Comparison of ENCODE assay signal across 13 cellular contexts in genomic region chr3:128009952-128010846, GRCh38. TPM values are rescaled to one million over a fixed set of nuclear protein-coding genes. Genes with fewer than 3 reads are reported as not detected.
DNase-seq lines count a peak whose midpoint lies in the region; FAIRE-seq and TF ChIP-seq lines count a peak whose summit lies in the region.
"Had no signal": no experiment of that assay in that cellular context is flagged by ENCODE, and none has a peak within 500 bp of the region (broad histone marks: within the 10 kb centered on the region; RNA-seq: fewer than 3 reads in every experiment).

No MANE protein-coding gene starts in this region.

- H3K9ac ChIP-seq in H1 (replicated peaks in 1 of 4; ENCODE audit: extremely low read depth in 1 of 4, low read depth in 3 of 4, low read length in 3 of 4) = no peak overlapping the region

- H3K79me1 ChIP-seq in H1 (ENCODE audit: low read depth, low read length) = no peaks in the 10 kb centered on the region

- no peak overlapping the region for H3K27ac ChIP-seq in H1 (ENCODE audit: low read depth, low read length)
- H3K27ac ChIP-seq: brain microvascular endothelial cell, neutrophil, spleen, thoracic aorta had no signal

- peak overlapping the region; percentile 46; the same call in 1 of the 2 replicates for H2BK15ac ChIP-seq in H1 (ENCODE audit: low read length)

- no peaks in the 10 kb centered on the region for H3K9me3 ChIP-seq in H1 (ENCODE audit: insufficient read depth in 2 of 2, low read depth in 1 of 2, low read length in 1 of 2)
- H3K9me3 ChIP-seq: neutrophil, spleen, thoracic aorta had no signal

- H3K23ac ChIP-seq in H1 (ENCODE audit: insufficient read length) = no peak overlapping the region

- 95% methylated on average over 12 of the region's 12 CpGs; no CpG with 5 or more reads in 1 of the 2 experiments for WGBS in H1 (ENCODE audit: extremely low coverage in 1 of 2, insufficient coverage in 1 of 2, insufficient read length in 1 of 2, insufficient replicate concordance in 2 of 2, low coverage in 1 of 2, low lambda C conversion rate in 2 of 2, missing lambda C conversion rate in 1 of 2), 2 experiments

- CTCF ChIA-PET in H1 (lab: Charles Lee; ENCODE audit: partially characterized antibody) = interaction anchor here (0.7 to 1.9 kb wide), 8 partner anchors 14 to 364 kb away, joined by 3 to 6 read pairs (median 3); no protein-coding TSS in a partner anchor

- POLR2A ChIA-PET in H1 (lab: Charles Lee; ENCODE audit: partially characterized antibody) = no interaction called here

- no peak overlapping the region for H2BK12ac ChIP-seq in H1 (ENCODE audit: low read depth, low read length)

- H2BK120ac ChIP-seq in H1 (replicated peaks; ENCODE audit: low read depth, low read length) = no peak overlapping the region

- H4K5ac ChIP-seq in H1 (ENCODE audit: insufficient read length, low read depth, low read length) = no peak overlapping the region

- H2AFZ ChIP-seq in H1 (ENCODE audit: low read length) = no peak overlapping the region

- peaks cover 3 to 18% (median 9%) of the 10 kb centered on the region in 4 experiments for H3K4me1 ChIP-seq in H1 (replicated peaks in 1 of 4; ENCODE audit: control insufficient read depth in 3 of 4, insufficient read depth in 4 of 4, low read length in 3 of 4)

- H3K4me2 ChIP-seq in H1 (ENCODE audit: insufficient read depth in 1 of 2, low read depth in 2 of 2, low read length in 2 of 2) = no peak overlapping the region

- no peaks in the 10 kb centered on the region for H4K20me1 ChIP-seq in H1 (replicated peaks in 1 of 2; ENCODE audit: control insufficient read depth in 1 of 2, insufficient read depth in 2 of 2, low read length in 2 of 2)

- no peak for TF ChIP-seq POLR2A in H1 (IDR thresholded peaks at IDR 0.05; ENCODE audit: control extremely low read depth in 1 of 2, low read depth in 2 of 2, low read length in 2 of 2)

- FAIRE-seq in H1 (lab: Jason Lieb, UNC) = no peak
- FAIRE-seq: endometrium had no signal

- 0 out of 2 replicates have a peak overlapping the region, but pooled peaks have one; percentile 39 for H2AK5ac ChIP-seq in H1 (ENCODE audit: low read depth, low read length)

- peak; percentile 9 for DNase-seq in EL
- DNase-seq in NCI-H460 (ENCODE audit: extremely low read depth, low read depth) = peak; percentile 66
- no peak for DNase-seq in H1 (ENCODE audit: low read depth in 1 of 2, low spot score in 2 of 2)
- peak; percentile 11 for DNase-seq in myocyte (ENCODE audit: low read depth)
- DNase-seq in NCI-H1092 (lab: John Stamatoyannopoulos, UW) = no peak
- no peak for DNase-seq in NK-92 (lab: John Stamatoyannopoulos, UW; ENCODE audit: unreplicated experiment)
- DNase-seq in globus pallidus (ENCODE audit: low spot score) = no peak
- DNase-seq in NCI-H510A treated with DMSO at 0.1 percent for 48 hours (lab: John Stamatoyannopoulos, UW) = no peak
- DNase-seq: spleen had no signal

- H3K56ac ChIP-seq in H1 (replicated peaks; ENCODE audit: insufficient read length, low read depth, low read length) = no peak overlapping the region

- no peak overlapping the region for H3K4ac ChIP-seq in H1 (replicated peaks; ENCODE audit: insufficient read length, low read depth, low read length)

- no peaks in the 10 kb centered on the region; the same call in 1 of the 2 replicates for H3K23me2 ChIP-seq in H1 (ENCODE audit: low read depth, low read length)

- H4K8ac ChIP-seq in H1 (ENCODE audit: extremely low read depth, insufficient read depth, low read length) = no peak overlapping the region

- no peak overlapping the region for H2BK20ac ChIP-seq in H1 (ENCODE audit: low read length)

- no peak overlapping the region for H4K91ac ChIP-seq in H1 (replicated peaks; ENCODE audit: insufficient read length, low read length)

- TF ChIP-seq CTCF in H1 (IDR thresholded peaks at IDR 0.05; ENCODE audit: control extremely low read depth in 1 of 3, insufficient read depth in 1 of 3, low read depth in 1 of 3, low read length in 3 of 3) = no peak

- no peak for TF ChIP-seq RAD21 in H1 (IDR thresholded peaks at IDR 0.05 in 1 of 2, conservative IDR thresholded peaks at IDR 0.05 in 1 of 2; ENCODE audit: low read depth in 2 of 2, low read length in 2 of 2)

- no peaks in the 10 kb centered on the region for H3K79me2 ChIP-seq in H1 (ENCODE audit: control insufficient read depth in 1 of 2, insufficient read depth in 2 of 2, low read length in 2 of 2)

- no peak for TF ChIP-seq EP300 in H1 (IDR thresholded peaks at IDR 0.05; ENCODE audit: borderline replicate concordance in 1 of 2, low read depth in 2 of 2, low read length in 2 of 2)

- no peak overlapping the region for H2BK5ac ChIP-seq in H1 (ENCODE audit: low read depth, low read length)

- H3K27me3 ChIP-seq in H1 (replicated peaks in 1 of 4; ENCODE audit: control insufficient read depth in 3 of 4, extremely low read depth in 1 of 4, insufficient read depth in 3 of 4, low read length in 3 of 4) = no peaks in the 10 kb centered on the region
- H3K27me3 ChIP-seq: brain microvascular endothelial cell had no signal

- no peak overlapping the region for H3K18ac ChIP-seq in H1 (ENCODE audit: extremely low read depth, low read length)

- no peaks in the 10 kb centered on the region for H3K36me3 ChIP-seq in H1 (ENCODE audit: control insufficient read depth in 2 of 4, insufficient read depth in 4 of 4, low read length in 3 of 4)
- H3K36me3 ChIP-seq: brain microvascular endothelial cell, neutrophil, spleen, thoracic aorta had no signal

- H3K14ac ChIP-seq in H1 (ENCODE audit: insufficient read length) = no peak overlapping the region

- no peak overlapping the region for H3K4me3 ChIP-seq in H1 (ENCODE audit: extremely low read depth in 1 of 4, insufficient read depth in 2 of 4, low read depth in 3 of 4, low read length in 4 of 4)
- H3K4me3 ChIP-seq: spleen, thoracic aorta had no signal

TF ChIP-seq in H1, 55 proteins besides CTCF, POLR2A, EP300 and RAD21:
- no peak for TF ChIP-seq ATF3 (IDR thresholded peaks at IDR 0.05; ENCODE audit: insufficient read depth, low read depth, low read length)
- TF ChIP-seq POU5F1 (IDR thresholded peaks at IDR 0.05; ENCODE audit: low read depth, low read length) = no peak
- TF ChIP-seq SIN3A (conservative IDR thresholded peaks at IDR 0.05 in 1 of 2, IDR thresholded peaks at IDR 0.05 in 1 of 2; ENCODE audit: low read depth in 1 of 2, low read length in 2 of 2) = no peak
- no peak for TF ChIP-seq KDM1A (IDR thresholded peaks at IDR 0.05; ENCODE audit: borderline replicate concordance, low read length)
- no peak for TF ChIP-seq KDM5A (IDR thresholded peaks at IDR 0.05; ENCODE audit: low read length)

RNA-seq across cellular contexts. Expression of gene SEC61A1, which starts 42.0 kb away (rescaled TPM):
- total RNA-seq in NCI-H460 (2014; rRNA removed; shearing (Covaris generic)) = 133 and 136 TPM in 2 replicates
- polyA plus RNA-seq in NCI-H460 (2014; cell fraction: nucleus; rRNA removed) = 87.0 and 114 TPM in 2 replicates
- total RNA-seq in H1 (2021; fragmentation: NEBNext Ultra II Directional; extraction: Animal tissue kit (Norgen Biotek cat#: 25700)) = 157 and 165 TPM in 2 replicates
- polyA plus RNA-seq in H1 (2011; rRNA removed) = 115 and 133 TPM in 2 replicates
- polyA plus RNA-seq in H1 (2011; cell fraction: cytosol; rRNA removed) = 107 TPM
- polyA plus RNA-seq in H1 (2011; cell fraction: nucleus; rRNA removed) = 127 TPM
- polyA plus RNA-seq in H1 (2012, experiment 1 of 2) = 119 to 133 TPM (median 124 TPM) in 4 replicates
- 142 TPM for polyA plus RNA-seq in H1 (2012, experiment 2 of 2)
- polyA plus RNA-seq in H1 (2013, experiment 1 of 2) = 197 TPM
- polyA plus RNA-seq in H1 (2013, experiment 2 of 2) = 202 TPM
- 262 and 327 TPM in 2 replicates for polyA minus RNA-seq in H1 (2011; rRNA and poly(A)+ RNA removed)
- polyA minus RNA-seq in H1 (2011; cell fraction: cytosol; rRNA and poly(A)+ RNA removed) = 101 TPM
- polyA minus RNA-seq in H1 (2011; cell fraction: nucleus; rRNA and poly(A)+ RNA removed) = 78.2 TPM
- total RNA-seq in myocyte = 234 and 274 TPM in 2 replicates
- 305 TPM for polyA plus RNA-seq in myocyte (2012)

Comparison
In these comparisons a context has a peak if more than half of its experiments do, and no peak if none do; other contexts are left out.
1. DNase-seq: peak in EL (single experiment), NCI-H460 (single experiment) and myocyte (single experiment); none in H1 (0 of 2), NCI-H1092 (single experiment), NK-92 (single experiment), globus pallidus (single experiment) and NCI-H510A treated with DMSO at 0.1 percent for 48 hours (single experiment).